Comparison of ENCODE assay signal across 1 cellular context in the genomic region with DNA sequence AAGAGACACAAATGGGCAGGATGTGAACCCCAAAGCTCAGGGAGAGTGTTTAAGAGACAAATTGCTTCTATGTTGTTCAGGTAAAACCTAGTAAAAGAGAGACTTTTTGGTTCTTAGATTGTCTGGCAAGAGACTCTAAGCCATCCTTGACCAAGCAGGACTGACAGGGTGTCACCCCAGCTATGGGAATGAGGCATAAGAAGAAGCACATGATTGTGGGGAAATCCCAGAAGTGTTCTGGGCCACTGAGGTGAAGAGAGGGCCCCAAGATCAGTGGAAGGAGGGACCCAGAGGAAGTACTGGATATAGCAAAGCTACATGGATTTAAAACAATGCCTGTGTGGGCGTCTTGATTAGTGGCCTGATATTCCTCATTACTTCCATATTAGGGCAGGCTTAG.
TF ChIP-seq lines count a peak whose summit lies in the region.

No MANE protein-coding gene starts in this region.

TF ChIP-seq in endothelial cell of umbilical vein, 7 proteins besides CTCF, POLR2A, EP300 and RAD21:
- no peak for TF ChIP-seq POLR2AphosphoS5 (IDR thresholded peaks at IDR 0.05; ENCODE audit: insufficient read depth, low read depth, low read length)
